In the genomic region with DNA sequence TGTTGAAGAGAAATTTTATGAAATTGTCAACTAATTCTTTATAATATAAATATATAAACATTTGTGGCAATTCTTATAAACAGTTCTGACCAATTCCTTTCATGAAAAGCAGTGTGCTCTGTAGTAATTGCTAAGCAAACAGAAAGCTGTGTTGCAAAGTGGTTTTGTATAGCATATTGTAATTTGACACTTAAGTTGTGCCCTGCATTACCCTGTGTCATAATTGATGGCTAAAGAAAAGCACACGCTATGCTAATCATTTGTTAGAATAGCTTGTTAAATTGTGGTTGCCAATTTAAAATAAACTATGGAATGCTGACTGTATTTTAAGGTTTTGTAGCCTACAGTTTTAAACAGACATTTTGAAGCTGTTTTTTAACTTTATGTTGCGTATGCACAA, we compare ENCODE assay signal across 7 cellular contexts.
A peak's percentile ranks its signal among the peaks of the same experiment; 100 is the strongest.
DNase-seq lines count a peak whose midpoint lies in the region; ATAC-seq, FAIRE-seq and TF ChIP-seq lines count a peak whose summit lies in the region.
"Not testable (repeated sequence)": the region's sequence is repeated elsewhere in the genome, so short reads cannot be mapped to it uniquely, and the experiment has no call there.

No MANE protein-coding gene starts in this region.

- H3F3A ChIP-seq in SK-N-SH (replicated peaks; ENCODE audit: insufficient read depth): peaks cover 56% of the 10 kb centered on the region

- CTCF ChIA-PET in SK-N-SH (lab: Yijun Ruan, JAX): not testable (repeated sequence)

- intact Hi-C loops in left lung (cut with DNase I): not testable (repeated sequence)

- not testable (repeated sequence) for H3K36me3 ChIP-seq in SK-N-SH (replicated peaks in 1 of 2; ENCODE audit: control insufficient read depth in 1 of 2, insufficient read depth in 2 of 2, low read length in 1 of 2); left lung

- WGBS in SK-N-SH (ENCODE audit: low lambda C conversion rate): 46% methylated on average over 2 of the region's 2 CpGs

- TF ChIP-seq RAD21 in SK-N-SH (IDR thresholded peaks at IDR 0.05; ENCODE audit: low read length): not testable (repeated sequence)

- TF ChIP-seq CTCF in SK-N-SH (IDR thresholded peaks at IDR 0.05); epithelial cell of esophagus (IDR thresholded peaks at IDR 0.05; ENCODE audit: insufficient read depth, low read depth, low read length, missing control alignments); left lung (IDR thresholded peaks at IDR 0.05): not testable (repeated sequence)

- POLR2A ChIA-PET in SK-N-SH (lab: Yijun Ruan, JAX): not testable (repeated sequence)

- H3K27me3 ChIP-seq in SK-N-SH (ENCODE audit: insufficient read depth): not testable (repeated sequence)
- H3K27me3 ChIP-seq in left lung: peaks cover 0 to 16% of the 10 kb centered on the region in 2 donors

- not testable (repeated sequence) for DNase-seq in GM19239 (ENCODE audit: insufficient read length, low spot score); SK-N-SH; left lung
- peak; percentile 82 for DNase-seq in NCI-H1092 (lab: John Stamatoyannopoulos, UW)
- peak; percentile 89 for DNase-seq in NCI-H2081 treated with DMSO at 0.1 percent for 48 hours (lab: John Stamatoyannopoulos, UW)
- peak; percentile 96 for DNase-seq in NCI-H748 (lab: John Stamatoyannopoulos, UW; ENCODE audit: unreplicated experiment)
- DNase-seq in epithelial cell of esophagus (ENCODE audit: low read depth): peak; percentile 56

- ATAC-seq in left lung: peak; percentile 48

- H3K9me2 ChIP-seq in SK-N-SH: not testable (repeated sequence)

- FAIRE-seq in GM19239 (lab: Jason Lieb, UNC): peak; percentile 44

- H3K9ac ChIP-seq in SK-N-SH: peak overlapping the region; percentile 76; the same call in 1 of the 2 replicates

- TF ChIP-seq EP300 in SK-N-SH (IDR thresholded peaks at IDR 0.05; ENCODE audit: borderline replicate concordance in 1 of 2, low read depth in 1 of 2, low read length in 1 of 2): not testable (repeated sequence)

- H3K4me2 ChIP-seq in SK-N-SH: peak overlapping the region; percentile 79

- H3K9me3 ChIP-seq in SK-N-SH, left lung: not testable (repeated sequence)

- peaks cover 98% of the 10 kb centered on the region for H3K79me2 ChIP-seq in SK-N-SH (ENCODE audit: insufficient read depth)

- H2AFZ ChIP-seq in SK-N-SH (ENCODE audit: low read depth): not testable (repeated sequence)

- H3K4me3 ChIP-seq in SK-N-SH (ENCODE audit: low read depth in 2 of 2, low read length in 1 of 2); epithelial cell of esophagus (ENCODE audit: low read length); left lung: not testable (repeated sequence)

- peaks cover 14% of the 10 kb centered on the region; the same call in 1 of the 2 replicates for H4K20me1 ChIP-seq in SK-N-SH (ENCODE audit: insufficient read depth)

- peak overlapping the region; percentile 88 to 89 for H3K27ac ChIP-seq in SK-N-SH (ENCODE audit: low read depth in 2 of 2, low read length in 1 of 2)
- not testable (repeated sequence) for H3K27ac ChIP-seq in left lung

- H3K4me1 ChIP-seq in SK-N-SH (ENCODE audit: control insufficient read depth in 1 of 2, insufficient read depth in 2 of 2, low read depth in 1 of 2, low read length in 1 of 2): peaks cover 23 to 66% of the 10 kb centered on the region in 2 experiments
- H3K4me1 ChIP-seq in left lung: peaks cover 0 to 14% of the 10 kb centered on the region in 2 donors

TF ChIP-seq in SK-N-SH, 30 proteins besides CTCF, POLR2A, EP300 and RAD21:
- TF ChIP-seq, protein P1, sequence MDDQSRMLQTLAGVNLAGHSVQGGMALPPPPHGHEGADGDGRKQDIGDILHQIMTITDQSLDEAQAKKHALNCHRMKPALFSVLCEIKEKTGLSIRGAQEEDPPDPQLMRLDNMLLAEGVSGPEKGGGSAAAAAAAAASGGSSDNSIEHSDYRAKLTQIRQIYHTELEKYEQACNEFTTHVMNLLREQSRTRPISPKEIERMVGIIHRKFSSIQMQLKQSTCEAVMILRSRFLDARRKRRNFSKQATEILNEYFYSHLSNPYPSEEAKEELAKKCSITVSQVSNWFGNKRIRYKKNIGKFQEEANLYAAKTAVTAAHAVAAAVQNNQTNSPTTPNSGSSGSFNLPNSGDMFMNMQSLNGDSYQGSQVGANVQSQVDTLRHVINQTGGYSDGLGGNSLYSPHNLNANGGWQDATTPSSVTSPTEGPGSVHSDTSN (IDR thresholded peaks at IDR 0.05): peak; percentile 39
TF ChIP-seq in SK-N-SH: peak in this region for 1; not testable (repeated sequence) for 29.
